ENCODE assay signal across 1 cellular context in genomic region chr16:8936421-8936820, GRCh38.
TF ChIP-seq lines count a peak whose summit lies in the region.

No MANE protein-coding gene starts in this region.

TF ChIP-seq in K562, 482 proteins besides CTCF, POLR2A, EP300 and RAD21:
- TF ChIP-seq NR0B1 (IDR thresholded peaks at IDR 0.05; ENCODE audit: partially characterized antibody) = no peak
- TF ChIP-seq RCOR1 (IDR thresholded peaks at IDR 0.05; ENCODE audit: borderline replicate concordance in 1 of 2, low read depth in 2 of 2, low read length in 2 of 2) = 0 out of 4 replicates have a peak, but pooled peaks of 1 of the 2 experiments have one; percentile 48
- TF ChIP-seq LCOR (CRISPR knock-in tag; IDR thresholded peaks at IDR 0.05) = no peak
- no peak for TF ChIP-seq ADNP (tag; IDR thresholded peaks at IDR 0.05)
- no peak for TF ChIP-seq MED1 (CRISPR knock-in tag; IDR thresholded peaks at IDR 0.05; ENCODE audit: borderline replicate concordance)
- no peak for TF ChIP-seq ETS1 (conservative IDR thresholded peaks at IDR 0.05; ENCODE audit: control insufficient read depth, low read depth, low read length)
- TF ChIP-seq PRPF4 (IDR thresholded peaks at IDR 0.05; ENCODE audit: insufficient read depth, low read depth, low read length, poor library complexity, severe bottlenecking) = no peak
- no peak for TF ChIP-seq KLF1 (tag; IDR thresholded peaks at IDR 0.05)
- TF ChIP-seq SMC3 (conservative IDR thresholded peaks at IDR 0.05; ENCODE audit: insufficient read depth, low read depth, low read length) = 0 out of 2 replicates have a peak, but pooled peaks have one; percentile 22
- TF ChIP-seq JUND (IDR thresholded peaks at IDR 0.05; ENCODE audit: borderline replicate concordance, low read depth, low read length) = peak; percentile 11; the same call in 1 of the 2 replicates
- no peak for TF ChIP-seq JUND (tag; IDR thresholded peaks at IDR 0.05; ENCODE audit: borderline replicate concordance, low read depth, low read length)
- no peak for TF ChIP-seq ZFPM2 (CRISPR knock-in tag; IDR thresholded peaks at IDR 0.05)
- no peak for TF ChIP-seq CTCFL (IDR thresholded peaks at IDR 0.05; ENCODE audit: borderline replicate concordance, insufficient read depth, low read depth, low read length, poor library complexity, severe bottlenecking)
- no peak for TF ChIP-seq ZBTB2 (IDR thresholded peaks at IDR 0.05)
- TF ChIP-seq BDP1 (IDR thresholded peaks at IDR 0.05; ENCODE audit: insufficient read depth, insufficient read length) = no peak
- no peak for TF ChIP-seq TEAD4 (IDR thresholded peaks at IDR 0.05; ENCODE audit: low read length)
- TF ChIP-seq TEAD4 (CRISPR knock-in tag; IDR thresholded peaks at IDR 0.05; ENCODE audit: borderline replicate concordance) = no peak
- 0 out of 2 replicates have a peak, but pooled peaks have one; percentile 11 for TF ChIP-seq KLF16 (IDR thresholded peaks at IDR 0.05)
- no peak for TF ChIP-seq PYGO2 (tag; IDR thresholded peaks at IDR 0.05)
- no peak for TF ChIP-seq ZNF124 (CRISPR knock-in tag; IDR thresholded peaks at IDR 0.05)
- no peak for TF ChIP-seq GATAD2A (IDR thresholded peaks at IDR 0.05)
- no peak for TF ChIP-seq SNIP1 (IDR thresholded peaks at IDR 0.05; ENCODE audit: low read depth)
- TF ChIP-seq POLR2G (IDR thresholded peaks at IDR 0.05; ENCODE audit: low read depth, low read length) = no peak
- TF ChIP-seq ZNF766 (CRISPR knock-in tag; conservative IDR thresholded peaks at IDR 0.05) = no peak
- TF ChIP-seq FOXA1 (IDR thresholded peaks at IDR 0.05; ENCODE audit: borderline replicate concordance) = no peak
- no peak for TF ChIP-seq TCF7 (IDR thresholded peaks at IDR 0.05; ENCODE audit: borderline replicate concordance)
- no peak for TF ChIP-seq ZNF436 (CRISPR knock-in tag; IDR thresholded peaks at IDR 0.05)
- TF ChIP-seq CTBP1 (IDR thresholded peaks at IDR 0.05; ENCODE audit: borderline replicate concordance) = peak; percentile 68
- no peak for TF ChIP-seq KDM2B (CRISPR knock-in tag; IDR thresholded peaks at IDR 0.05)
- no peak for TF ChIP-seq CGGBP1 (CRISPR knock-in tag; IDR thresholded peaks at IDR 0.05)
- TF ChIP-seq E2F4 (CRISPR knock-in tag; IDR thresholded peaks at IDR 0.05; ENCODE audit: low read depth) = no peak
- no peak for TF ChIP-seq HLTF (IDR thresholded peaks at IDR 0.05)
- no peak for TF ChIP-seq ZNF551 (CRISPR knock-in tag; IDR thresholded peaks at IDR 0.05)
- no peak for TF ChIP-seq NR1H2 (CRISPR knock-in tag; IDR thresholded peaks at IDR 0.05)
- peak; percentile 49; the same call in 1 of the 2 replicates for TF ChIP-seq ZEB2 (IDR thresholded peaks at IDR 0.05)
- no peak for TF ChIP-seq ZNF184 (CRISPR knock-in tag; IDR thresholded peaks at IDR 0.05)
- no peak for TF ChIP-seq TFAP4 (CRISPR knock-in tag; IDR thresholded peaks at IDR 0.05; ENCODE audit: borderline replicate concordance)
- TF ChIP-seq MXI1 (IDR thresholded peaks at IDR 0.05; ENCODE audit: low read depth, low read length) = no peak
- TF ChIP-seq NFYB (IDR thresholded peaks at IDR 0.05; ENCODE audit: extremely low read depth, insufficient read length) = no peak
- no peak for TF ChIP-seq HINFP (tag; conservative IDR thresholded peaks at IDR 0.05; ENCODE audit: low read depth)
- no peak for TF ChIP-seq SMAD3 (CRISPR knock-in tag; conservative IDR thresholded peaks at IDR 0.05)
- no peak for TF ChIP-seq ZNF253 (CRISPR knock-in tag; conservative IDR thresholded peaks at IDR 0.05)
